Comparison of ENCODE assay signal across 28 cellular contexts in the genomic region with DNA sequence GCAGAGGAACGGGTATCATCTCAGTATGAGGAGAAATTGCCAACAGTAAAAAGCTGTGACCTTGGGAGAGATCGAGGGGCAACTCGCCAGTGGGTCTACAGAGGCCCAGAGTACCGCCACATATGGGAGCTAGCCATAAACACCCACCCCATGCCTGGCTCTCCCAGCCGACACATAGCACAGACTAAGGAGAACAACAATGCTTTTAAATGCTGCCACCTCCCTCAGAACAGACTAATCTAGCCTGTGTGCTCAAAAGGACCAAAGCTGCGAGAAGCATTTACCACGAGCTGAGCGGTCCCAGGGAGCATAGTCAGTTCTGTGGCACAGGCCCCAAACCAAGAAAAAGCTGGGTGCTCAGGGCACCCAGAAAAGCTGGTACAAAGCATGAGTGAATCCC.
"Had no signal": no experiment of that assay in that cellular context is flagged by ENCODE, and none has a peak within 500 bp of the region (broad histone marks: within the 10 kb centered on the region; RNA-seq: fewer than 3 reads in every experiment).

No MANE protein-coding gene starts in this region.

- H3K4me1 Mint-ChIP-seq: stimulated activated effector memory CD8-positive, alpha-beta T cell treated with anti-CD3 and anti-CD28 coated beads, Interleukin-12 subunit alpha, Interleukin-12 subunit beta, amount 100 ng/mL, for 72 hours; stimulated activated memory B cell treated with anti-CD40 and anti-IgM and Interleukin-4, amounts not matched to agents 10 μg/mL and 1 μg/mL and 100 μg/mL, for 72 hours; stimulated activated naive B cell treated with anti-CD40 and anti-IgM and Interleukin-4, amounts not matched to agents 10 μg/mL and 1 μg/mL and 100 μg/mL, for 72 hours; stimulated activated naive CD8-positive, alpha-beta T cell treated with anti-CD3 and anti-CD28 coated beads, Interleukin-15, amount 100 ng/mL, for 72 hours had no signal

- H3K36me3 ChIP-seq: stomach, suprapubic skin, thoracic aorta, thyroid gland, tibial artery, tibial nerve, transverse colon, upper lobe of left lung, upper lobe of right lung, uterus, vagina had no signal

- DNase-seq: stimulated activated CD4-positive, alpha-beta T cell treated with anti-CD3 and anti-CD28 coated beads, Interleukin-2, amount 100 ng/mL, for 48 hours; stimulated activated CD4-positive, alpha-beta T cell treated with anti-CD3 and anti-CD28 coated beads, Interleukin-4, amount 100 ng/mL, for 1 hour; stimulated activated CD4-positive, alpha-beta T cell treated with anti-CD3 and anti-CD28 coated beads, Interleukin-4, amount 100 ng/mL, for 24 hours; stimulated activated CD4-positive, alpha-beta T cell treated with anti-CD3 and anti-CD28 coated beads, Interleukin-4, amount 100 ng/mL, for 4 hours; stimulated activated CD8-positive, alpha-beta memory T cell treated with anti-CD3 and anti-CD28 coated beads, Interleukin-4, amount 100 ng/mL, for 48 hours; stimulated activated naive B cell treated with anti-CD40 and anti-IgM and Interleukin-4, amounts not matched to agents 10 μg/mL and 1 μg/mL and 100 μg/mL, for 72 hours; stimulated activated naive CD4-positive, alpha-beta T cell; stimulated activated naive CD4-positive, alpha-beta T cell treated with Interleukin-2 at 50 U/mL for 16 hours; stimulated activated naive CD8-positive, alpha-beta T cell treated with anti-CD3 and anti-CD28 coated beads, Interleukin-15, amount 100 ng/mL, for 72 hours; stimulated activated naive CD8-positive, alpha-beta T cell treated with anti-CD3 and anti-CD28 coated beads, Interleukin-15, Interleukin-2, amounts not matched to agents 100 U/mL and 50 U/mL, for 24 hours; stomach; substantia nigra; testis; thyroid gland; tibial artery; transverse colon; trophoblast cell; upper lobe of left lung; upper lobe of right lung; uterus had no signal

- H3K27ac ChIP-seq: stomach, suprapubic skin, testis, thoracic aorta, thyroid gland, tibial artery, tibial nerve, transverse colon, upper lobe of left lung, upper lobe of right lung, uterus, vagina had no signal

- H3K4me3 ChIP-seq: stomach, suprapubic skin, testis, thoracic aorta, thyroid gland, tibial artery, tibial nerve, transverse colon, upper lobe of left lung, upper lobe of right lung, uterus, vagina had no signal

- H3K27me3 ChIP-seq: testis, thyroid gland, tibial nerve, upper lobe of left lung, upper lobe of right lung, uterus, vagina had no signal

- H3K4me3 Mint-ChIP-seq: stimulated activated effector memory CD8-positive, alpha-beta T cell treated with anti-CD3 and anti-CD28 coated beads, Interleukin-12 subunit alpha, Interleukin-12 subunit beta, amount 100 ng/mL, for 72 hours; stimulated activated memory B cell treated with anti-CD40 and anti-IgM and Interleukin-4, amounts not matched to agents 10 μg/mL and 1 μg/mL and 100 μg/mL, for 72 hours; stimulated activated naive B cell treated with anti-CD40 and anti-IgM and Interleukin-4, amounts not matched to agents 10 μg/mL and 1 μg/mL and 100 μg/mL, for 72 hours; stimulated activated naive CD8-positive, alpha-beta T cell treated with anti-CD3 and anti-CD28 coated beads, Interleukin-15, amount 100 ng/mL, for 72 hours; stimulated activated naive CD8-positive, alpha-beta T cell treated with anti-CD3 and anti-CD28 coated beads, Interleukin-15, Interleukin-2, amounts not matched to agents 100 ng/mL and 50 ng/mL, for 24 hours; type B pancreatic cell had no signal

- H3K27me3 Mint-ChIP-seq: stimulated activated memory B cell treated with anti-CD40 and anti-IgM and Interleukin-4, amounts not matched to agents 10 μg/mL and 1 μg/mL and 100 μg/mL, for 72 hours had no signal

- H3K4me1 ChIP-seq: stomach, suprapubic skin, testis, thyroid gland, tibial artery, tibial nerve, transverse colon, upper lobe of left lung, upper lobe of right lung, uterus, vagina had no signal

- H3K27ac Mint-ChIP-seq: stimulated activated effector memory CD8-positive, alpha-beta T cell treated with anti-CD3 and anti-CD28 coated beads, Interleukin-12 subunit alpha, Interleukin-12 subunit beta, amount 100 ng/mL, for 72 hours; stimulated activated memory B cell treated with anti-CD40 and anti-IgM and Interleukin-4, amounts not matched to agents 10 μg/mL and 1 μg/mL and 100 μg/mL, for 72 hours; stimulated activated naive B cell treated with anti-CD40 and anti-IgM and Interleukin-4, amounts not matched to agents 10 μg/mL and 1 μg/mL and 100 μg/mL, for 72 hours; stimulated activated naive CD8-positive, alpha-beta T cell treated with anti-CD3 and anti-CD28 coated beads, Interleukin-15, amount 100 ng/mL, for 72 hours; stimulated activated naive CD8-positive, alpha-beta T cell treated with anti-CD3 and anti-CD28 coated beads, Interleukin-15, Interleukin-2, amounts not matched to agents 100 ng/mL and 50 ng/mL, for 24 hours; type B pancreatic cell had no signal

- H3K9me3 ChIP-seq: stomach, suprapubic skin, testis, thoracic aorta, thyroid gland, tibial artery, tibial nerve, transverse colon, upper lobe of left lung, upper lobe of right lung, uterus, vagina had no signal

- H3K9me3 Mint-ChIP-seq: stimulated activated effector memory CD8-positive, alpha-beta T cell treated with anti-CD3 and anti-CD28 coated beads, Interleukin-12 subunit alpha, Interleukin-12 subunit beta, amount 100 ng/mL, for 72 hours; stimulated activated memory B cell treated with anti-CD40 and anti-IgM and Interleukin-4, amounts not matched to agents 10 μg/mL and 1 μg/mL and 100 μg/mL, for 72 hours; stimulated activated naive B cell treated with anti-CD40 and anti-IgM and Interleukin-4, amounts not matched to agents 10 μg/mL and 1 μg/mL and 100 μg/mL, for 72 hours; stimulated activated naive CD8-positive, alpha-beta T cell treated with anti-CD3 and anti-CD28 coated beads, Interleukin-15, amount 100 ng/mL, for 72 hours; stimulated activated naive CD8-positive, alpha-beta T cell treated with anti-CD3 and anti-CD28 coated beads, Interleukin-15, Interleukin-2, amounts not matched to agents 100 ng/mL and 50 ng/mL, for 24 hours; type B pancreatic cell had no signal

- H3K36me3 Mint-ChIP-seq: stimulated activated effector memory CD8-positive, alpha-beta T cell treated with anti-CD3 and anti-CD28 coated beads, Interleukin-12 subunit alpha, Interleukin-12 subunit beta, amount 100 ng/mL, for 72 hours; stimulated activated memory B cell treated with anti-CD40 and anti-IgM and Interleukin-4, amounts not matched to agents 10 μg/mL and 1 μg/mL and 100 μg/mL, for 72 hours; stimulated activated naive B cell treated with anti-CD40 and anti-IgM and Interleukin-4, amounts not matched to agents 10 μg/mL and 1 μg/mL and 100 μg/mL, for 72 hours; type B pancreatic cell had no signal
